ENCODE assay signal across 21 cellular contexts in the genomic region with DNA sequence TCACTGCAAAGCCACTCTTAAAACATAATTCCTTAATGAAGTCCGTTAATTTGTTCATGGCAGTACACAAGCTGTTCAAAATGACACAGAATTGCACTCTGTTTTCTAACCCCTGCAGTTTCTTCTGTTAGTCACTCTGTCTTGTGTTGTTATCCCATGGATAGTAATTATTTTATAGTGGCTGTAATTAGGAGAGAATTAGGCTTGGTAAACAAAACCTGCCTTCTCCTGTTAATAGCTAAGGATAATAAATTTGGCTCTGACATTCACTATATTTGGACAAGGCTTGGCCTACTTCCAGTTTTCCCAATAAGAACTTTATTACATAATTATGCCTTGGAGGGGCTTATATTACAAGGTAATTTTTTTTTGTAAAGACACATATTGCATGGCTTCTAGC.
DNase-seq lines count a peak whose midpoint lies in the region; FAIRE-seq lines count a peak whose summit lies in the region.
"Had no signal": no experiment of that assay in that cellular context is flagged by ENCODE, and none has a peak within 500 bp of the region (broad histone marks: within the 10 kb centered on the region; RNA-seq: fewer than 3 reads in every experiment).

No MANE protein-coding gene starts in this region.

- peak; percentile 90 for FAIRE-seq in endometrium (lab: Jason Lieb, UNC)
- FAIRE-seq: A204.1, H54 had no signal

- DNase-seq in NCI-H2171 treated with DMSO at 0.1 percent for 48 hours (lab: John Stamatoyannopoulos, UW) (peak; percentile 7), NCI-H2171 (lab: John Stamatoyannopoulos, UW) (no peak), NCI-H1436 (lab: John Stamatoyannopoulos, UW) (peak; percentile 83), NCI-H345 (lab: John Stamatoyannopoulos, UW) (peak; percentile 16), AML-193 (lab: John Stamatoyannopoulos, UW) (no peak)
- no peak for DNase-seq in stimulated activated CD4-positive, alpha-beta T cell treated with anti-CD3 and anti-CD28 coated beads, Interleukin-1b, Interleukin-23, amount 100 ng/mL, for 48 hours
- no peak for DNase-seq in activated CD4-positive, alpha-beta T cell treated with anti-CD3 and anti-CD28 coated beads, Interleukin-2, amount 50 U/mL, for 4 hours
- DNase-seq: activated CD4-positive, alpha-beta T cell treated with anti-CD3 and anti-CD28 coated beads, Interleukin-2, amount 10 ng/mL, durations not matched to agents 7 days and 5 days; aorta; central memory CD4-positive, alpha-beta T cell; heart right ventricle; IMR-90; left ventricle myocardium inferior; nephron progenitor cell; right lobe of liver; stimulated activated CD4-positive, alpha-beta T cell treated with anti-CD3 and anti-CD28 coated beads, Interleukin-15, amount 100 ng/mL, for 24 hours; upper lobe of left lung; WERI-Rb-1 had no signal

Comparison
In these comparisons a context has a peak if more than half of its experiments do, and no peak if none do; other contexts are left out.
1. DNase-seq: peak in NCI-H2171 treated with DMSO at 0.1 percent for 48 hours (single experiment), NCI-H1436 (single experiment) and NCI-H345 (single experiment); none in NCI-H2171 (single experiment), AML-193 (0 of 2), stimulated activated CD4-positive, alpha-beta T cell treated with anti-CD3 and anti-CD28 coated beads, Interleukin-1b, Interleukin-23, amount 100 ng/mL, for 48 hours (single experiment) and activated CD4-positive, alpha-beta T cell treated with anti-CD3 and anti-CD28 coated beads, Interleukin-2, amount 50 U/mL, for 4 hours (0 of 2).